In genomic region chr22:31661851-31662667, GRCh38 we compare ENCODE assay signal across 1 cellular context.
TF ChIP-seq lines count a peak whose summit lies in the region.

Gene PISD (minus strand): TSS chr22:31662215. CDS start chr22:31662208, 7 bp downstream.

TF ChIP-seq in HCT116, 20 proteins besides CTCF, POLR2A, EP300 and RAD21 (continued from another document):
- no peak for TF ChIP-seq REST (IDR thresholded peaks at IDR 0.05; ENCODE audit: low read depth)
- TF ChIP-seq POLR2AphosphoS5 (IDR thresholded peaks at IDR 0.05; ENCODE audit: low read depth, low read length) = peak; percentile 86
- peak; percentile 59; the same call in 1 of the 2 replicates for TF ChIP-seq EGR1 (IDR thresholded peaks at IDR 0.05; ENCODE audit: low read depth)
- peak; percentile 85 for TF ChIP-seq SRF (IDR thresholded peaks at IDR 0.05; ENCODE audit: low read depth)
- TF ChIP-seq CEBPB (IDR thresholded peaks at IDR 0.05; ENCODE audit: low read depth) = no peak
- TF ChIP-seq, protein P1, sequence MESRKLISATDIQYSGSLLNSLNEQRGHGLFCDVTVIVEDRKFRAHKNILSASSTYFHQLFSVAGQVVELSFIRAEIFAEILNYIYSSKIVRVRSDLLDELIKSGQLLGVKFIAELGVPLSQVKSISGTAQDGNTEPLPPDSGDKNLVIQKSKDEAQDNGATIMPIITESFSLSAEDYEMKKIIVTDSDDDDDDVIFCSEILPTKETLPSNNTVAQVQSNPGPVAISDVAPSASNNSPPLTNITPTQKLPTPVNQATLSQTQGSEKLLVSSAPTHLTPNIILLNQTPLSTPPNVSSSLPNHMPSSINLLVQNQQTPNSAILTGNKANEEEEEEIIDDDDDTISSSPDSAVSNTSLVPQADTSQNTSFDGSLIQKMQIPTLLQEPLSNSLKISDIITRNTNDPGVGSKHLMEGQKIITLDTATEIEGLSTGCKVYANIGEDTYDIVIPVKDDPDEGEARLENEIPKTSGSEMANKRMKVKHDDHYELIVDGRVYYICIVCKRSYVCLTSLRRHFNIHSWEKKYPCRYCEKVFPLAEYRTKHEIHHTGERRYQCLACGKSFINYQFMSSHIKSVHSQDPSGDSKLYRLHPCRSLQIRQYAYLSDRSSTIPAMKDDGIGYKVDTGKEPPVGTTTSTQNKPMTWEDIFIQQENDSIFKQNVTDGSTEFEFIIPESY (IDR thresholded peaks at IDR 0.05; ENCODE audit: extremely low read depth, insufficient replicate concordance, low read length) = no peak
- no peak for TF ChIP-seq ELF1 (IDR thresholded peaks at IDR 0.05; ENCODE audit: borderline replicate concordance, low read depth)
- TF ChIP-seq CBX3 (IDR thresholded peaks at IDR 0.05; ENCODE audit: low read depth) = peak; percentile 13; the same call in 1 of the 2 replicates
- TF ChIP-seq SIN3A (IDR thresholded peaks at IDR 0.05; ENCODE audit: low read depth) = peak; percentile 84
